In genomic region chr5:120706877-120707276, GRCh38 we compare ENCODE assay signal across 12 cellular contexts.
DNase-seq lines count a peak whose midpoint lies in the region; ATAC-seq and TF ChIP-seq lines count a peak whose summit lies in the region.
"Had no signal": no experiment of that assay in that cellular context is flagged by ENCODE, and none has a peak within 500 bp of the region (broad histone marks: within the 10 kb centered on the region; RNA-seq: fewer than 3 reads in every experiment).

No MANE protein-coding gene starts in this region.

- in situ Hi-C loops in ACHN (cut with HindIII; ENCODE audit: low pct_ligation_motif_present, low pct_unique_long_range_greater_than_20kb, low sequenced_read_pairs): no loop called here

- no peaks in the 10 kb centered on the region for H3K9me2 ChIP-seq in GM23338 (ENCODE audit: insufficient read depth)

- H4K20me1 ChIP-seq in GM23338 (replicated peaks; ENCODE audit: insufficient read depth): no peaks in the 10 kb centered on the region
- no peaks in the 10 kb centered on the region for H4K20me1 ChIP-seq in neural progenitor cell (ENCODE audit: low read depth)
- H4K20me1 ChIP-seq: BLaER1 treated with 17β-estradiol and CSF1 and Interleukin-3, amounts not matched to agents 10 nM and 100 nM had no signal

- ATAC-seq in GM23338: peak; percentile 71
- ATAC-seq in lower lobe of right lung: no peak

- H3K79me2 ChIP-seq in GM23338 (replicated peaks; ENCODE audit: insufficient read depth) (peaks cover 26% of the 10 kb centered on the region), neural progenitor cell (ENCODE audit: low read depth) (no peaks in the 10 kb centered on the region)

- H3F3A ChIP-seq in GM23338 (replicated peaks; ENCODE audit: low read depth): no peaks in the 10 kb centered on the region
- no peaks in the 10 kb centered on the region for H3F3A ChIP-seq in neural progenitor cell (ENCODE audit: low read depth)

- H3K4me1 ChIP-seq in GM23338 (ENCODE audit: insufficient read depth) (peaks cover 37% of the 10 kb centered on the region), HUES64 (ENCODE audit: insufficient read depth, low read length) (peaks cover 50% of the 10 kb centered on the region), neural progenitor cell (peaks cover 26% of the 10 kb centered on the region), lower lobe of right lung (no peaks in the 10 kb centered on the region)

- H3K27ac ChIP-seq in GM23338 (ENCODE audit: low read depth): no peak overlapping the region
- peak overlapping the region; percentile 27; the same call in 1 of the 2 replicates for H3K27ac ChIP-seq in HUES64 (ENCODE audit: low read depth, low read length)
- H3K27ac ChIP-seq in neural progenitor cell: no peak overlapping the region
- no peak overlapping the region for H3K27ac ChIP-seq in lower lobe of right lung
- H3K27ac ChIP-seq: BLaER1 treated with 17β-estradiol and CSF1 and Interleukin-3, amounts not matched to agents 10 nM and 100 nM had no signal

- peaks cover 27% of the 10 kb centered on the region for H3K27me3 Mint-ChIP-seq in GM23338 (ENCODE audit: insufficient read depth, low read depth, poor library complexity)
- peaks cover 6% of the 10 kb centered on the region for H3K27me3 Mint-ChIP-seq in neural progenitor cell (ENCODE audit: insufficient read depth, low read depth)
- H3K27me3 Mint-ChIP-seq in activated naive CD8-positive, alpha-beta T cell treated with anti-CD3 and anti-CD28 coated beads for 36 hours: peaks cover 10% of the 10 kb centered on the region
- H3K27me3 Mint-ChIP-seq: CD4-positive, CD25-positive, alpha-beta regulatory T cell had no signal

- H3K27me3 ChIP-seq in GM23338 (ENCODE audit: insufficient read depth) (peaks cover 40% of the 10 kb centered on the region), HUES64 (ENCODE audit: insufficient read depth, low read length) (peaks cover 57% of the 10 kb centered on the region), neural progenitor cell (peaks cover 23% of the 10 kb centered on the region), lower lobe of right lung (ENCODE audit: low read depth) (no peaks in the 10 kb centered on the region)
- H3K27me3 ChIP-seq: BLaER1 treated with 17β-estradiol and CSF1 and Interleukin-3, amounts not matched to agents 10 nM and 100 nM had no signal

- H3K4me3 Mint-ChIP-seq in GM23338 (peak overlapping the region; percentile 39; the same call in 2 of the 3 replicates), neural progenitor cell (no peak overlapping the region)
- H3K4me3 Mint-ChIP-seq in activated naive CD8-positive, alpha-beta T cell treated with anti-CD3 and anti-CD28 coated beads for 36 hours: no peak overlapping the region
- H3K4me3 Mint-ChIP-seq: CD4-positive, CD25-positive, alpha-beta regulatory T cell had no signal

- TF ChIP-seq CTCF in GM23338 (conservative IDR thresholded peaks at IDR 0.05; ENCODE audit: low read depth in 2 of 2) (no peak), neural progenitor cell (IDR thresholded peaks at IDR 0.05) (no peak), lower lobe of right lung (IDR thresholded peaks at IDR 0.05) (no peak)

- H3K9me3 Mint-ChIP-seq in GM23338 (peaks cover 10% of the 10 kb centered on the region), neural progenitor cell (no peaks in the 10 kb centered on the region)
- H3K9me3 Mint-ChIP-seq in activated naive CD8-positive, alpha-beta T cell treated with anti-CD3 and anti-CD28 coated beads for 36 hours: peaks cover 4% of the 10 kb centered on the region

- H3K36me3 Mint-ChIP-seq in GM23338 (ENCODE audit: low read depth) (peaks cover 23% of the 10 kb centered on the region), neural progenitor cell (no peaks in the 10 kb centered on the region)
- H3K36me3 Mint-ChIP-seq in activated naive CD8-positive, alpha-beta T cell treated with anti-CD3 and anti-CD28 coated beads for 36 hours: no peaks in the 10 kb centered on the region
- H3K36me3 Mint-ChIP-seq: CD4-positive, CD25-positive, alpha-beta regulatory T cell had no signal

- H3K4me1 Mint-ChIP-seq in GM23338: peaks cover 43% of the 10 kb centered on the region
- no peaks in the 10 kb centered on the region for H3K4me1 Mint-ChIP-seq in neural progenitor cell
- no peaks in the 10 kb centered on the region for H3K4me1 Mint-ChIP-seq in activated naive CD8-positive, alpha-beta T cell treated with anti-CD3 and anti-CD28 coated beads for 36 hours
- H3K4me1 Mint-ChIP-seq: CD4-positive, CD25-positive, alpha-beta regulatory T cell had no signal

- H3K36me3 ChIP-seq in GM23338 (ENCODE audit: insufficient read depth): no peaks in the 10 kb centered on the region
- H3K36me3 ChIP-seq in HUES64 (ENCODE audit: insufficient read depth, low read length): no peaks in the 10 kb centered on the region
- H3K36me3 ChIP-seq in neural progenitor cell: no peaks in the 10 kb centered on the region
- no peaks in the 10 kb centered on the region for H3K36me3 ChIP-seq in lower lobe of right lung
- H3K36me3 ChIP-seq: BLaER1 treated with 17β-estradiol and CSF1 and Interleukin-3, amounts not matched to agents 10 nM and 100 nM had no signal

- H2AFZ ChIP-seq in GM23338 (no peak overlapping the region), neural progenitor cell (replicated peaks) (peak overlapping the region; percentile 90)

- no peak overlapping the region for H3K27ac Mint-ChIP-seq in GM23338
- no peak overlapping the region for H3K27ac Mint-ChIP-seq in neural progenitor cell
- no peak overlapping the region for H3K27ac Mint-ChIP-seq in activated naive CD8-positive, alpha-beta T cell treated with anti-CD3 and anti-CD28 coated beads for 36 hours
- H3K27ac Mint-ChIP-seq: CD4-positive, CD25-positive, alpha-beta regulatory T cell had no signal

- H3K4me2 ChIP-seq in GM23338 (peak overlapping the region; percentile 13), neural progenitor cell (no peak overlapping the region)
- H3K4me2 ChIP-seq: BLaER1 treated with 17β-estradiol and CSF1 and Interleukin-3, amounts not matched to agents 10 nM and 100 nM had no signal

- H3K4me3 ChIP-seq in GM23338: no peak overlapping the region
- no peak overlapping the region for H3K4me3 ChIP-seq in HUES64 (ENCODE audit: low read length)
- H3K4me3 ChIP-seq in neural progenitor cell: no peak overlapping the region
- no peak overlapping the region for H3K4me3 ChIP-seq in lower lobe of right lung
- H3K4me3 ChIP-seq: BLaER1 treated with 17β-estradiol and CSF1 and Interleukin-3, amounts not matched to agents 10 nM and 100 nM had no signal

- peak; percentile 91 for DNase-seq in GM23338 (ENCODE audit: low spot score)
- DNase-seq in iPS DF 19.7 (ENCODE audit: low read depth, low spot score): peak; percentile 57
- no peak for DNase-seq in neural progenitor cell (ENCODE audit: low spot score)
- DNase-seq in lower lobe of right lung: no peak
- no peak for DNase-seq in activated naive CD8-positive, alpha-beta T cell treated with anti-CD3 and anti-CD28 coated beads for 36 hours
- no peak for DNase-seq in ACHN
- no peak for DNase-seq in cardiac septum (ENCODE audit: low spot score)
- DNase-seq: 8988T; CD4-positive, CD25-positive, alpha-beta regulatory T cell; DMS53 had no signal

- no peak overlapping the region for H3K9ac ChIP-seq in HUES64 (ENCODE audit: low read depth, low read length)
- H3K9ac ChIP-seq in neural progenitor cell: no peak overlapping the region
- H3K9ac ChIP-seq: BLaER1 treated with 17β-estradiol and CSF1 and Interleukin-3, amounts not matched to agents 10 nM and 100 nM had no signal

- H3K9me3 ChIP-seq in HUES64 (ENCODE audit: insufficient read depth, low read depth, low read length): no peaks in the 10 kb centered on the region
- no peaks in the 10 kb centered on the region for H3K9me3 ChIP-seq in neural progenitor cell (ENCODE audit: low read depth)
- H3K9me3 ChIP-seq in lower lobe of right lung: no peaks in the 10 kb centered on the region
- H3K9me3 ChIP-seq: BLaER1 treated with 17β-estradiol and CSF1 and Interleukin-3, amounts not matched to agents 10 nM and 100 nM had no signal

- intact Hi-C loops in lower lobe of right lung (cut with DNase I): no loop called here
- intact Hi-C loops in cardiac septum (cut with DNase I): no loop called here

TF ChIP-seq in GM23338, 12 proteins besides CTCF, POLR2A, EP300 and RAD21 (continues in another document):
- TF ChIP-seq JUNB (IDR thresholded peaks at IDR 0.05; ENCODE audit: unreplicated experiment) (no peak), ZNF114 (CRISPR knock-in tag; IDR thresholded peaks at IDR 0.05) (no peak)

Comparison
In these comparisons a context has a peak if more than half of its experiments do, and no peak if none do; other contexts are left out.
1. DNase-seq: peak in GM23338 (single experiment) and iPS DF 19.7 (single experiment); none in neural progenitor cell (single experiment), lower lobe of right lung (single experiment), activated naive CD8-positive, alpha-beta T cell treated with anti-CD3 and anti-CD28 coated beads for 36 hours (single experiment), ACHN (single experiment) and cardiac septum (single experiment).